1 cellular context compared by ENCODE assay signal in the genomic region with DNA sequence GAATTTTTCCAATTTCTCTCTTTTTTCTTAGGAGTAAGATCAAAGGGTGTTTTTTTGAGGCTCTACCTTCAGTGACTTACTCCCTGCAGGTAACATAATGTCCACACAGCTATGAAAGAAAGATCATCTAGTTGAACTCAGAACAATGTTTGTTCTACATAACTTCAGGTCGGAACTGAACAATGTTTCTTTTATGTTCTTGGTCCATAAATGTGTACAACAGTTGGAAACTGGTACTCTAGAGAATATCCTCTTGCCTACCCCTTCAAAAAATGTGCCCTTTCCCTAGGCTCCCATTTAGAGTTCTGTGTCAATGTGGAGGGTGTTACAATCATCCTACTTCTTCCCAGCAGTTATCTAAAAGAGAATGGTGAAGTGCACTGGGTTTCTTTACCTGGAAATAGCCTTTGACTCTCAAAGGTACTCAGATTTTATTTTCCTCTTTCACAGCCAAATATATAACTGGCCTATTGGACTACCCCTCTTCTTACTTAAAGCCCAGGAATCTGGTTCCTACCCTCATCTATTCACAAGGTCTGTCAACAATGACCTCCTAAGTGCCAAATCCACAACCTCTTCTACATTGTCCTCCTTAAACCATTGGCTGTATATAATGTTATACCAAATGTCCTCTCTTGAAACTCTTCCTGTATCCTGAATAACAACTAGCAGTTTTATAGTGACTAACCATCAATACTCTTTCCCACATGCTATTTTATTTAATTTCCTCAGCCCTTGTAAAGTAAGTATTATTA.
TF ChIP-seq lines count a peak whose summit lies in the region.

No MANE protein-coding gene starts in this region.

TF ChIP-seq in HepG2, 621 proteins besides CTCF, POLR2A, EP300 and RAD21 (continued from another document):
- TF ChIP-seq, protein P1, sequence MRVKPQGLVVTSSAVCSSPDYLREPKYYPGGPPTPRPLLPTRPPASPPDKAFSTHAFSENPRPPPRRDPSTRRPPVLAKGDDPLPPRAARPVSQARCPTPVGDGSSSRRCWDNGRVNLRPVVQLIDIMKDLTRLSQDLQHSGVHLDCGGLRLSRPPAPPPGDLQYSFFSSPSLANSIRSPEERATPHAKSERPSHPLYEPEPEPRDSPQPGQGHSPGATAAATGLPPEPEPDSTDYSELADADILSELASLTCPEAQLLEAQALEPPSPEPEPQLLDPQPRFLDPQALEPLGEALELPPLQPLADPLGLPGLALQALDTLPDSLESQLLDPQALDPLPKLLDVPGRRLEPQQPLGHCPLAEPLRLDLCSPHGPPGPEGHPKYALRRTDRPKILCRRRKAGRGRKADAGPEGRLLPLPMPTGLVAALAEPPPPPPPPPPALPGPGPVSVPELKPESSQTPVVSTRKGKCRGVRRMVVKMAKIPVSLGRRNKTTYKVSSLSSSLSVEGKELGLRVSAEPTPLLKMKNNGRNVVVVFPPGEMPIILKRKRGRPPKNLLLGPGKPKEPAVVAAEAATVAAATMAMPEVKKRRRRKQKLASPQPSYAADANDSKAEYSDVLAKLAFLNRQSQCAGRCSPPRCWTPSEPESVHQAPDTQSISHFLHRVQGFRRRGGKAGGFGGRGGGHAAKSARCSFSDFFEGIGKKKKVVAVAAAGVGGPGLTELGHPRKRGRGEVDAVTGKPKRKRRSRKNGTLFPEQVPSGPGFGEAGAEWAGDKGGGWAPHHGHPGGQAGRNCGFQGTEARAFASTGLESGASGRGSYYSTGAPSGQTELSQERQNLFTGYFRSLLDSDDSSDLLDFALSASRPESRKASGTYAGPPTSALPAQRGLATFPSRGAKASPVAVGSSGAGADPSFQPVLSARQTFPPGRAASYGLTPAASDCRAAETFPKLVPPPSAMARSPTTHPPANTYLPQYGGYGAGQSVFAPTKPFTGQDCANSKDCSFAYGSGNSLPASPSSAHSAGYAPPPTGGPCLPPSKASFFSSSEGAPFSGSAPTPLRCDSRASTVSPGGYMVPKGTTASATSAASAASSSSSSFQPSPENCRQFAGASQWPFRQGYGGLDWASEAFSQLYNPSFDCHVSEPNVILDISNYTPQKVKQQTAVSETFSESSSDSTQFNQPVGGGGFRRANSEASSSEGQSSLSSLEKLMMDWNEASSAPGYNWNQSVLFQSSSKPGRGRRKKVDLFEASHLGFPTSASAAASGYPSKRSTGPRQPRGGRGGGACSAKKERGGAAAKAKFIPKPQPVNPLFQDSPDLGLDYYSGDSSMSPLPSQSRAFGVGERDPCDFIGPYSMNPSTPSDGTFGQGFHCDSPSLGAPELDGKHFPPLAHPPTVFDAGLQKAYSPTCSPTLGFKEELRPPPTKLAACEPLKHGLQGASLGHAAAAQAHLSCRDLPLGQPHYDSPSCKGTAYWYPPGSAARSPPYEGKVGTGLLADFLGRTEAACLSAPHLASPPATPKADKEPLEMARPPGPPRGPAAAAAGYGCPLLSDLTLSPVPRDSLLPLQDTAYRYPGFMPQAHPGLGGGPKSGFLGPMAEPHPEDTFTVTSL (CRISPR knock-in tag; IDR thresholded peaks at IDR 0.05; ENCODE audit: borderline replicate concordance), result peak; percentile 71; the same call in 1 of the 2 replicates
- TF ChIP-seq POGZ (CRISPR knock-in tag; IDR thresholded peaks at IDR 0.05), result 0 out of 2 replicates have a peak, but pooled peaks have one; percentile 34
- TF ChIP-seq ZNF644 (CRISPR knock-in tag; IDR thresholded peaks at IDR 0.05; ENCODE audit: low read depth), result peak; percentile 25; the same call in 1 of the 2 replicates
- TF ChIP-seq ZNF589 (CRISPR knock-in tag; conservative IDR thresholded peaks at IDR 0.05), result no peak
- TF ChIP-seq, protein P2, sequence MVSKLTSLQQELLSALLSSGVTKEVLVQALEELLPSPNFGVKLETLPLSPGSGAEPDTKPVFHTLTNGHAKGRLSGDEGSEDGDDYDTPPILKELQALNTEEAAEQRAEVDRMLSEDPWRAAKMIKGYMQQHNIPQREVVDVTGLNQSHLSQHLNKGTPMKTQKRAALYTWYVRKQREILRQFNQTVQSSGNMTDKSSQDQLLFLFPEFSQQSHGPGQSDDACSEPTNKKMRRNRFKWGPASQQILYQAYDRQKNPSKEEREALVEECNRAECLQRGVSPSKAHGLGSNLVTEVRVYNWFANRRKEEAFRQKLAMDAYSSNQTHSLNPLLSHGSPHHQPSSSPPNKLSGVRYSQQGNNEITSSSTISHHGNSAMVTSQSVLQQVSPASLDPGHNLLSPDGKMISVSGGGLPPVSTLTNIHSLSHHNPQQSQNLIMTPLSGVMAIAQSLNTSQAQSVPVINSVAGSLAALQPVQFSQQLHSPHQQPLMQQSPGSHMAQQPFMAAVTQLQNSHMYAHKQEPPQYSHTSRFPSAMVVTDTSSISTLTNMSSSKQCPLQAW (CRISPR knock-in tag; IDR thresholded peaks at IDR 0.05), result no peak
- peak; percentile 57; the same call in 1 of the 2 replicates for TF ChIP-seq ELF3 (CRISPR knock-in tag; IDR thresholded peaks at IDR 0.05)
- no peak for TF ChIP-seq SOX6 (IDR thresholded peaks at IDR 0.05)
- TF ChIP-seq SOX6 (CRISPR knock-in tag; IDR thresholded peaks at IDR 0.05), result peak; percentile 54; the same call in 1 of the 2 replicates
- TF ChIP-seq SAP130 (CRISPR knock-in tag; IDR thresholded peaks at IDR 0.05; ENCODE audit: low read depth), result peak; percentile 33; the same call in 1 of the 2 replicates
- TF ChIP-seq, protein P3, sequence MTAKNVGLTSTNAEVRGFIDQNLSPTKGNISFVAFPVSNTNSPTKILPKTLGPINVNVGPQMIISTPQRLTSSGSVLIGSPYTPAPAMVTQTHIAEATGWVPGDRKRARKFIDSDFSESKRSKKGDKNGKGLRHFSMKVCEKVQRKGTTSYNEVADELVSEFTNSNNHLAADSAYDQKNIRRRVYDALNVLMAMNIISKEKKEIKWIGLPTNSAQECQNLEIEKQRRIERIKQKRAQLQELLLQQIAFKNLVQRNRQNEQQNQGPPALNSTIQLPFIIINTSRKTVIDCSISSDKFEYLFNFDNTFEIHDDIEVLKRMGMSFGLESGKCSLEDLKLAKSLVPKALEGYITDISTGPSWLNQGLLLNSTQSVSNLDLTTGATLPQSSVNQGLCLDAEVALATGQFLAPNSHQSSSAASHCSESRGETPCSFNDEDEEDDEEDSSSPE (CRISPR knock-in tag; IDR thresholded peaks at IDR 0.05), result no peak
- peak; percentile 28; the same call in 1 of the 2 replicates for TF ChIP-seq PHF21A (CRISPR knock-in tag; IDR thresholded peaks at IDR 0.05)
- TF ChIP-seq FOXP4 (CRISPR knock-in tag; IDR thresholded peaks at IDR 0.05), result 0 out of 2 replicates have a peak, but pooled peaks have one; percentile 14
- no peak for TF ChIP-seq NR2F6 (IDR thresholded peaks at IDR 0.05)
- 0 out of 2 replicates have a peak, but pooled peaks have one; percentile 22 for TF ChIP-seq NR2F6 (CRISPR knock-in tag; IDR thresholded peaks at IDR 0.05)
- peak; percentile 70; the same call in 1 of the 2 replicates for TF ChIP-seq SOX5 (CRISPR knock-in tag; IDR thresholded peaks at IDR 0.05; ENCODE audit: borderline replicate concordance)
- peak; percentile 45 for TF ChIP-seq HNF4A (CRISPR knock-in tag; IDR thresholded peaks at IDR 0.05)
